Comparison of ENCODE assay signal across 24 cellular contexts in genomic region chr21:42637602-42638041, GRCh38. TPM values are rescaled to one million over a fixed set of nuclear protein-coding genes. Genes with fewer than 3 reads are reported as not detected.
"Had no signal": no experiment of that assay in that cellular context is flagged by ENCODE, and none has a peak within 500 bp of the region (broad histone marks: within the 10 kb centered on the region; RNA-seq: fewer than 3 reads in every experiment).

No MANE protein-coding gene starts in this region.

- H3K27me3 ChIP-seq: body of pancreas, right atrium auricular region, transverse colon, uterus had no signal

- H3K4me1 ChIP-seq: prostate gland had no signal

- H3K4me3 ChIP-seq: body of pancreas, left lung, prostate gland, right atrium auricular region, stomach, suprapubic skin, transverse colon, uterus had no signal

- H3K36me3 ChIP-seq: left lung, prostate gland, right atrium auricular region, stomach, suprapubic skin, transverse colon, uterus had no signal

- H3K4me3 Mint-ChIP-seq: activated CD8-positive, alpha-beta T cell treated with anti-CD3 and anti-CD28 coated beads, Interleukin-2, amount 10 ng/mL, durations not matched to agents 7 days and 5 days; activated naive CD8-positive, alpha-beta T cell treated with anti-CD3 and anti-CD28 coated beads, Interleukin-2, amount 50 U/mL, for 24 hours; activated T-helper 1 cell treated with anti-CD3 and anti-CD28 coated beads, Interleukin-12 subunit alpha, Interleukin-12 subunit beta, Interleukin-2, Interleukin-4 antibody, amounts not matched to agents 30 ng/mL and 10 ng/mL and 1 ng/mL, durations not matched to agents 14 hours and 24 hours and 36 hours; stimulated activated effector memory CD8-positive, alpha-beta T cell treated with anti-CD3 and anti-CD28 coated beads, Interleukin-12 subunit alpha, Interleukin-12 subunit beta, amount 100 ng/mL, for 72 hours had no signal

- H3K36me3 Mint-ChIP-seq: stimulated activated effector memory CD8-positive, alpha-beta T cell treated with anti-CD3 and anti-CD28 coated beads, Interleukin-12 subunit alpha, Interleukin-12 subunit beta, amount 100 ng/mL, for 72 hours had no signal

- ATAC-seq: activated CD8-positive, alpha-beta T cell treated with anti-CD3 and anti-CD28 coated beads, Interleukin-2, amount 10 ng/mL, durations not matched to agents 7 days and 5 days; activated naive CD8-positive, alpha-beta T cell treated with anti-CD3 and anti-CD28 coated beads, Interleukin-2, amount 50 U/mL, for 24 hours; body of pancreas; left lung; stimulated activated effector memory CD8-positive, alpha-beta T cell treated with anti-CD3 and anti-CD28 coated beads, Interleukin-12 subunit alpha, Interleukin-12 subunit beta, amount 100 ng/mL, for 72 hours had no signal

- H3K9me3 ChIP-seq: body of pancreas, left lung, prostate gland, right atrium auricular region, stomach, suprapubic skin, transverse colon, uterus had no signal

- H3K27ac ChIP-seq: body of pancreas, left lung, prostate gland, right atrium auricular region, stomach, suprapubic skin, transverse colon, uterus had no signal

- H3K9me3 Mint-ChIP-seq: activated naive CD8-positive, alpha-beta T cell treated with anti-CD3 and anti-CD28 coated beads, Interleukin-2, amount 50 U/mL, for 24 hours; activated T-helper 1 cell treated with anti-CD3 and anti-CD28 coated beads, Interleukin-12 subunit alpha, Interleukin-12 subunit beta, Interleukin-2, Interleukin-4 antibody, amounts not matched to agents 30 ng/mL and 10 ng/mL and 1 ng/mL, durations not matched to agents 14 hours and 24 hours and 36 hours; nephron; stimulated activated effector memory CD8-positive, alpha-beta T cell treated with anti-CD3 and anti-CD28 coated beads, Interleukin-12 subunit alpha, Interleukin-12 subunit beta, amount 100 ng/mL, for 72 hours had no signal

- DNase-seq: activated CD4-positive, alpha-beta T cell treated with anti-CD3 and anti-CD28 coated beads for 1 hour; activated CD4-positive, alpha-beta T cell treated with anti-CD3 and anti-CD28 coated beads, Interleukin-2, amount 50 U/mL, for 1 hour; activated CD8-positive, alpha-beta T cell treated with anti-CD3 and anti-CD28 coated beads, Interleukin-2, amount 10 ng/mL, durations not matched to agents 7 days and 5 days; activated gamma-delta T cell; activated naive CD4-positive, alpha-beta T cell treated with anti-CD3 and anti-CD28 coated beads, Interleukin-2, amount 50 U/mL, for 16 hours; activated naive CD8-positive, alpha-beta T cell treated with anti-CD3 and anti-CD28 coated beads, Interleukin-2, amount 50 U/mL, for 24 hours; body of pancreas; caudate nucleus; dermis blood vessel endothelial cell; effector CD8-positive, alpha-beta T cell; foreskin melanocyte; mammary epithelial cell; stimulated activated CD4-positive, alpha-beta T cell treated with anti-CD3 and anti-CD28 coated beads, Interleukin-1b, Interleukin-23, amount 100 ng/mL, for 48 hours; stomach; transverse colon; uterus had no signal

- H3K27ac Mint-ChIP-seq: activated CD8-positive, alpha-beta T cell treated with anti-CD3 and anti-CD28 coated beads, Interleukin-2, amount 10 ng/mL, durations not matched to agents 7 days and 5 days; activated naive CD8-positive, alpha-beta T cell treated with anti-CD3 and anti-CD28 coated beads, Interleukin-2, amount 50 U/mL, for 24 hours; activated T-helper 1 cell treated with anti-CD3 and anti-CD28 coated beads, Interleukin-12 subunit alpha, Interleukin-12 subunit beta, Interleukin-2, Interleukin-4 antibody, amounts not matched to agents 30 ng/mL and 10 ng/mL and 1 ng/mL, durations not matched to agents 14 hours and 24 hours and 36 hours; stimulated activated effector memory CD8-positive, alpha-beta T cell treated with anti-CD3 and anti-CD28 coated beads, Interleukin-12 subunit alpha, Interleukin-12 subunit beta, amount 100 ng/mL, for 72 hours had no signal

- H3K4me1 Mint-ChIP-seq: activated naive CD8-positive, alpha-beta T cell treated with anti-CD3 and anti-CD28 coated beads, Interleukin-2, amount 50 U/mL, for 24 hours; stimulated activated effector memory CD8-positive, alpha-beta T cell treated with anti-CD3 and anti-CD28 coated beads, Interleukin-12 subunit alpha, Interleukin-12 subunit beta, amount 100 ng/mL, for 72 hours had no signal

RNA-seq across cellular contexts. Expression of gene PDE9A, which starts 15.8 kb away (rescaled TPM):
- total RNA-seq: myocyte had no signal
